ENCODE assay signal across 15 cellular contexts in genomic region chr12:64631197-64631596, GRCh38.
DNase-seq lines count a peak whose midpoint lies in the region; ATAC-seq lines count a peak whose summit lies in the region.
"Had no signal": no experiment of that assay in that cellular context is flagged by ENCODE, and none has a peak within 500 bp of the region (broad histone marks: within the 10 kb centered on the region; RNA-seq: fewer than 3 reads in every experiment).

No MANE protein-coding gene starts in this region.

- peak overlapping the region; percentile 61 for H3K27ac Mint-ChIP-seq in activated naive CD8-positive, alpha-beta T cell treated with anti-CD3 and anti-CD28 coated beads, Interleukin-2, amount 50 U/mL, for 24 hours

- peaks cover 77% of the 10 kb centered on the region for H3K4me1 Mint-ChIP-seq in activated naive CD8-positive, alpha-beta T cell treated with anti-CD3 and anti-CD28 coated beads, Interleukin-2, amount 50 U/mL, for 24 hours

- DNase-seq in stimulated activated CD4-positive, alpha-beta T cell treated with anti-CD3 and anti-CD28 coated beads, Interleukin-1b, Interleukin-23, amount 100 ng/mL, for 48 hours = peak; percentile 22
- no peak for DNase-seq in stimulated activated CD4-positive, alpha-beta T cell treated with anti-CD3 and anti-CD28 coated beads, Interleukin-4, amount 100 ng/mL, for 1 hour
- DNase-seq in activated naive CD8-positive, alpha-beta T cell treated with anti-CD3 and anti-CD28 coated beads, Interleukin-2, amount 50 U/mL, for 24 hours = no peak
- DNase-seq in NCI-H1105 treated with DMSO at 0.1 percent for 48 hours (lab: John Stamatoyannopoulos, UW) = no peak
- no peak for DNase-seq in activated gamma-delta T cell treated with Interleukin-2 at 50 U/mL for 16 hours
- no peak for DNase-seq in SKM-1 treated with dmso at 0.1 percent for 144 hours (lab: John Stamatoyannopoulos, UW; ENCODE audit: unreplicated experiment)
- DNase-seq in OCI-M1 (lab: John Stamatoyannopoulos, UW) = no peak
- DNase-seq: activated gamma-delta T cell, cortex of kidney, GF-D8, NCI-H748 treated with DMSO at 0.1 percent for 48 hours, SIG-M5, upper lobe of right lung, WERI-Rb-1 had no signal

- peaks cover 6% of the 10 kb centered on the region for H3K9me3 Mint-ChIP-seq in activated naive CD8-positive, alpha-beta T cell treated with anti-CD3 and anti-CD28 coated beads, Interleukin-2, amount 50 U/mL, for 24 hours

- peaks cover 49% of the 10 kb centered on the region for H3K36me3 Mint-ChIP-seq in activated naive CD8-positive, alpha-beta T cell treated with anti-CD3 and anti-CD28 coated beads, Interleukin-2, amount 50 U/mL, for 24 hours (ENCODE audit: low read depth)

- H3K27me3 Mint-ChIP-seq in activated naive CD8-positive, alpha-beta T cell treated with anti-CD3 and anti-CD28 coated beads, Interleukin-2, amount 50 U/mL, for 24 hours = no peaks in the 10 kb centered on the region

- peak overlapping the region; percentile 4 for H3K4me3 Mint-ChIP-seq in activated naive CD8-positive, alpha-beta T cell treated with anti-CD3 and anti-CD28 coated beads, Interleukin-2, amount 50 U/mL, for 24 hours

- ATAC-seq in HG02885 (IDR thresholded peaks at IDR 0.05; ENCODE audit: poor library complexity, unreplicated experiment) = peak; percentile 57
- ATAC-seq in activated naive CD8-positive, alpha-beta T cell treated with anti-CD3 and anti-CD28 coated beads, Interleukin-2, amount 50 U/mL, for 24 hours = peak; percentile 72
- ATAC-seq: upper lobe of right lung had no signal
